2 cellular contexts compared by ENCODE assay signal in genomic region chr6:31730631-31731086, GRCh38.
TF ChIP-seq lines count a peak whose summit lies in the region.

No MANE protein-coding gene starts in this region.

TF ChIP-seq in SK-N-SH, 30 proteins besides CTCF, POLR2A, EP300 and RAD21:
- TF ChIP-seq CHD2 (IDR thresholded peaks at IDR 0.05; ENCODE audit: low read length, partially characterized antibody) (no peak), YY1 (IDR thresholded peaks at IDR 0.05; ENCODE audit: low read depth) (no peak), JUND (IDR thresholded peaks at IDR 0.05) (no peak), IRF3 (IDR thresholded peaks at IDR 0.05; ENCODE audit: low read depth, low read length) (no peak)

TF ChIP-seq in SK-N-SH treated with all-trans-retinoic acid at 6 μM for 48 hours, 23 proteins besides CTCF, POLR2A, EP300 and RAD21:
- TF ChIP-seq ZNF70 (CRISPR knock-in tag; IDR thresholded peaks at IDR 0.05) (no peak), ZFP30 (CRISPR knock-in tag; IDR thresholded peaks at IDR 0.05) (no peak), PATZ1 (CRISPR knock-in tag; IDR thresholded peaks at IDR 0.05; ENCODE audit: borderline replicate concordance) (no peak), ZNF8 (CRISPR knock-in tag; IDR thresholded peaks at IDR 0.05) (no peak), POU6F1 (CRISPR knock-in tag; IDR thresholded peaks at IDR 0.05; ENCODE audit: borderline replicate concordance, low read depth) (no peak), PPARA (CRISPR knock-in tag; IDR thresholded peaks at IDR 0.05; ENCODE audit: borderline replicate concordance) (no peak), GLIS3 (CRISPR knock-in tag; IDR thresholded peaks at IDR 0.05) (no peak), ISL1 (CRISPR knock-in tag; IDR thresholded peaks at IDR 0.05) (no peak)
